In the genomic region with DNA sequence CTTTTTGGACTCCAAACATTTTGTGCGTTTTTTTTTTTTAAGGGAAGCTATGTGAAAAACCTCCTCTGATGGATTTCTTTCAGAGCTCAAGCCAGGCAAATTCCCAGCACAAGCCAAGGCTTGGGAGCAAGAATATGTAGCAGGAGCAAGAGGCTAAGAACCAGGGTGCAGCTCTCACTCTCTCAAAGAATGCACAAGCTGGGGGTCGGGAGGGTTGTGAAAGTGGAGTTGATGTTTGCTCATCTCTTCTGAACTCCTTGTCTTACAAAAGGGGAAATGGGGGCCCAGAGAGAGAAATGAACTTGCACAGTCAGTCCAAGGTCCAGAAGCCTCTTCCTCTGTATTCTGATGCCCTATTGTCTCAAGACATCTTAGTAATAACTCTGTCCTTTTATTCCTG, we compare ENCODE assay signal across 9 cellular contexts. TPM values are rescaled to one million over a fixed set of nuclear protein-coding genes. Genes with fewer than 3 reads are reported as not detected.
DNase-seq lines count a peak whose midpoint lies in the region; ATAC-seq lines count a peak whose summit lies in the region.
"Had no signal": no experiment of that assay in that cellular context is flagged by ENCODE, and none has a peak within 500 bp of the region (broad histone marks: within the 10 kb centered on the region; RNA-seq: fewer than 3 reads in every experiment).

No MANE protein-coding gene starts in this region.

- H3K4me3 Mint-ChIP-seq in activated naive CD8-positive, alpha-beta T cell treated with anti-CD3 and anti-CD28 coated beads for 36 hours = peak overlapping the region; percentile 59

- ATAC-seq in GM21576 (IDR thresholded peaks at IDR 0.05; ENCODE audit: unreplicated experiment) (no peak), GM21619 (IDR thresholded peaks at IDR 0.05; ENCODE audit: unreplicated experiment) (no peak), GM18858 (IDR thresholded peaks at IDR 0.05; ENCODE audit: unreplicated experiment) (no peak)

- peak overlapping the region; percentile 100 for H3K27ac Mint-ChIP-seq in activated naive CD8-positive, alpha-beta T cell treated with anti-CD3 and anti-CD28 coated beads for 36 hours

- DNase-seq in KG1 (lab: John Stamatoyannopoulos, UW) (peak; percentile 49), NCI-H2029 treated with DMSO at 0.1 percent for 48 hours (lab: John Stamatoyannopoulos, UW) (no peak)
- no peak for DNase-seq in activated naive CD8-positive, alpha-beta T cell treated with anti-CD3 and anti-CD28 coated beads for 36 hours
- DNase-seq: DND-41 had no signal

- peak overlapping the region; percentile 87 for H3K4me2 ChIP-seq in BLaER1

- H4K20me1 ChIP-seq in BLaER1 = no peaks in the 10 kb centered on the region

- H3K27ac ChIP-seq in BLaER1 (0 out of 2 replicates have a peak overlapping the region, but pooled peaks have one; percentile 75), muscle layer of duodenum (ENCODE audit: low read length) (peak overlapping the region; percentile 43)

- H3K36me3 ChIP-seq in BLaER1 (no peaks in the 10 kb centered on the region), muscle layer of duodenum (ENCODE audit: control insufficient read depth in 1 of 2, insufficient read depth in 2 of 2, low read length in 2 of 2) (no peaks in the 10 kb centered on the region)

- H3K27me3 ChIP-seq in BLaER1 (no peaks in the 10 kb centered on the region), muscle layer of duodenum (ENCODE audit: low read depth, low read length) (no peaks in the 10 kb centered on the region)

- H3K4me3 ChIP-seq in BLaER1 = no peak overlapping the region
- no peak overlapping the region for H3K4me3 ChIP-seq in muscle layer of duodenum (ENCODE audit: low read depth in 1 of 2, low read length in 2 of 2)

- peaks cover 81% of the 10 kb centered on the region for H3K4me1 Mint-ChIP-seq in activated naive CD8-positive, alpha-beta T cell treated with anti-CD3 and anti-CD28 coated beads for 36 hours

- H3K4me1 ChIP-seq in BLaER1 (peaks cover 91% of the 10 kb centered on the region), muscle layer of duodenum (ENCODE audit: control insufficient read depth in 1 of 2, insufficient read depth in 2 of 2, low read length in 2 of 2) (peaks cover 27 to 44% of the 10 kb centered on the region in 2 donors)

- peaks cover 1% of the 10 kb centered on the region for H3K9me3 Mint-ChIP-seq in activated naive CD8-positive, alpha-beta T cell treated with anti-CD3 and anti-CD28 coated beads for 36 hours

- H3K9me3 ChIP-seq in BLaER1 = no peaks in the 10 kb centered on the region
- H3K9me3 ChIP-seq in muscle layer of duodenum (ENCODE audit: control insufficient read depth in 1 of 2, low read length in 2 of 2) = no peaks in the 10 kb centered on the region

- H3K27me3 Mint-ChIP-seq in activated naive CD8-positive, alpha-beta T cell treated with anti-CD3 and anti-CD28 coated beads for 36 hours = no peaks in the 10 kb centered on the region

- peaks cover 13% of the 10 kb centered on the region for H3K36me3 Mint-ChIP-seq in activated naive CD8-positive, alpha-beta T cell treated with anti-CD3 and anti-CD28 coated beads for 36 hours

- H3K9ac ChIP-seq in BLaER1 = no peak overlapping the region

RNA-seq across cellular contexts. Expression of a gene that starts 7.7 kb away (rescaled TPM):
- 100 to 1,000 TPM; 169 to 170 TPM for total RNA-seq in activated naive CD8-positive, alpha-beta T cell treated with anti-CD3 and anti-CD28 coated beads for 36 hours

RNA-seq across cellular contexts. Expression of a gene that starts 57.3 kb away (rescaled TPM):
- total RNA-seq in activated naive CD8-positive, alpha-beta T cell treated with anti-CD3 and anti-CD28 coated beads for 36 hours = 100 to 1,000 TPM; 216 to 226 TPM
